24 cellular contexts compared by ENCODE assay signal in genomic region chr4:155071962-155072361, GRCh38.
"Had no signal": no experiment of that assay in that cellular context is flagged by ENCODE, and none has a peak within 500 bp of the region (broad histone marks: within the 10 kb centered on the region; RNA-seq: fewer than 3 reads in every experiment).

No MANE protein-coding gene starts in this region.

- H3K27ac ChIP-seq: brain microvascular endothelial cell, lower lobe of right lung, suprapubic skin, tibial nerve, WERI-Rb-1 had no signal

- H3K4me1 ChIP-seq: lower lobe of right lung, suprapubic skin, tibial nerve had no signal

- DNase-seq: activated CD4-positive, alpha-beta T cell treated with anti-CD3 and anti-CD28 coated beads, Interleukin-2, amount 10 ng/mL, durations not matched to agents 7 days and 5 days; activated CD4-positive, CD25-positive, alpha-beta regulatory T cell treated with anti-CD3 and anti-CD28 coated beads, Interleukin-2, amount 50 U/mL, for 72 hours; activated CD8-positive, alpha-beta T cell treated with anti-CD3 and anti-CD28 coated beads, Interleukin-2, amount 10 ng/mL, durations not matched to agents 7 days and 5 days; activated gamma-delta T cell treated with Interleukin-2 at 50 U/mL for 16 hours; activated T-cell treated with anti-CD3 and anti-CD28 coated beads, Interleukin-2, amount 50 U/mL, for 1 hour; aorta; brain microvascular endothelial cell; caudate nucleus; effector CD8-positive, alpha-beta T cell; foreskin melanocyte; kidney; lower lobe of right lung; naive thymus-derived CD4-positive, alpha-beta T cell; occipital lobe; small intestine; stimulated activated CD4-positive, alpha-beta T cell treated with anti-CD3 and anti-CD28 coated beads, Interleukin-2, amount 100 ng/mL, for 24 hours; stimulated activated naive CD8-positive, alpha-beta T cell treated with anti-CD3 and anti-CD28 coated beads, Interleukin-15, amount 100 ng/mL, for 72 hours; WERI-Rb-1 had no signal

- H3K27me3 ChIP-seq: brain microvascular endothelial cell, suprapubic skin, tibial nerve had no signal

- H3K4me3 ChIP-seq: lower lobe of right lung, suprapubic skin, tibial nerve had no signal

- H3K9me3 ChIP-seq: lower lobe of right lung, suprapubic skin, tibial nerve had no signal

- ATAC-seq: activated CD8-positive, alpha-beta T cell treated with anti-CD3 and anti-CD28 coated beads, Interleukin-2, amount 10 ng/mL, durations not matched to agents 7 days and 5 days; esophagus mucosa; left lobe of liver; lower lobe of right lung; naive thymus-derived CD4-positive, alpha-beta T cell; sciatic nerve; stimulated activated effector memory CD8-positive, alpha-beta T cell treated with anti-CD3 and anti-CD28 coated beads, Interleukin-12 subunit alpha, Interleukin-12 subunit beta, amount 100 ng/mL, for 72 hours; stimulated activated naive CD8-positive, alpha-beta T cell treated with anti-CD3 and anti-CD28 coated beads, Interleukin-15, amount 100 ng/mL, for 72 hours had no signal

- H3K36me3 ChIP-seq: brain microvascular endothelial cell, lower lobe of right lung, suprapubic skin, tibial nerve, WERI-Rb-1 had no signal
